In the genomic region with DNA sequence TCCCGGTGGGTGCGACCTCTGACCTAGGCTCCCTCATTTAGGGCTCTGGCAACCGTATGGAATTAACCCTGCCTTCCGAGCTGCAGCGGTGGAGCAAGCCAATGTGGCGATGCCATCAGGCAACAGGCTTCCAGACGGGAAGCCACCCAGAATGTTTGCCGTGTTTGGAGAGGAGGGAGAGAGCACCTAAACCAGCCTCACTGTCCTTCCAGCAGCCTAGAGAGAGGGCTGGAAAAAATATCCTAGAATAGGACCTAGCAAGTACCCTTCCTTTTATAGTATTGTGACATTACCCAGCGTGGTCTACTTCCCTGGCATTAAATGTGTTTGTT, we compare ENCODE assay signal across 8 cellular contexts. TPM values are rescaled to one million over a fixed set of nuclear protein-coding genes. Genes with fewer than 3 reads are reported as not detected.
DNase-seq lines count a peak whose midpoint lies in the region; ATAC-seq lines count a peak whose summit lies in the region.

No MANE protein-coding gene starts in this region.

- H3K4me3 ChIP-seq in BLaER1: peak overlapping the region; percentile 93
- peak overlapping the region; percentile 77; the same call in 1 of the 2 replicates for H3K4me3 ChIP-seq in Karpas-422 (ENCODE audit: low read length)
- H3K4me3 ChIP-seq in naive thymus-derived CD4-positive, alpha-beta T cell (ENCODE audit: low read length): peak overlapping the region; percentile 61

- no peaks in the 10 kb centered on the region for H3K79me2 ChIP-seq in Karpas-422 (ENCODE audit: low read length)

- H3K27me3 ChIP-seq in BLaER1 (no peaks in the 10 kb centered on the region), Karpas-422 (ENCODE audit: low read length) (no peaks in the 10 kb centered on the region)
- H3K27me3 ChIP-seq in naive thymus-derived CD4-positive, alpha-beta T cell (ENCODE audit: control insufficient read depth in 2 of 2, insufficient read depth in 2 of 2, low read length in 2 of 2): no peaks in the 10 kb centered on the region

- ATAC-seq in naive thymus-derived CD4-positive, alpha-beta T cell: no peak
- no peak for ATAC-seq in HG02610 (IDR thresholded peaks at IDR 0.05; ENCODE audit: unreplicated experiment)
- no peak for ATAC-seq in GM21723 (IDR thresholded peaks at IDR 0.05; ENCODE audit: unreplicated experiment)

- no peaks in the 10 kb centered on the region; the same call in 1 of the 2 replicates for H4K20me1 ChIP-seq in BLaER1
- H4K20me1 ChIP-seq in Karpas-422 (ENCODE audit: insufficient read depth, low read depth, low read length): no peaks in the 10 kb centered on the region

- H3K27ac ChIP-seq in BLaER1: no peak overlapping the region
- no peak overlapping the region for H3K27ac ChIP-seq in Karpas-422 (ENCODE audit: low read length)
- H3K27ac ChIP-seq in cingulate gyrus (ENCODE audit: low read depth, low read length): peak overlapping the region; percentile 49
- peak overlapping the region; percentile 66 for H3K27ac ChIP-seq in naive thymus-derived CD4-positive, alpha-beta T cell (ENCODE audit: low read depth, low read length)

- H2AFZ ChIP-seq in Karpas-422 (ENCODE audit: low read length): no peak overlapping the region

- peak overlapping the region; percentile 76 to 94 (median 90) for H3K4me3 Mint-ChIP-seq in naive thymus-derived CD4-positive, alpha-beta T cell

- H3K4me2 ChIP-seq in BLaER1 (peak overlapping the region; percentile 98; the same call in 1 of the 2 replicates), Karpas-422 (ENCODE audit: low read depth, low read length, poor library complexity, severe bottlenecking) (peak overlapping the region; percentile 93)

- POLR2A ChIA-PET in naive thymus-derived CD4-positive, alpha-beta T cell (lab: Charles Lee): no interaction called here

- H3K4me1 ChIP-seq in BLaER1 (peaks cover 13% of the 10 kb centered on the region; the same call in 1 of the 2 replicates), Karpas-422 (ENCODE audit: low read length) (peaks cover 12% of the 10 kb centered on the region)
- peaks cover 10 to 16% of the 10 kb centered on the region in 2 donors for H3K4me1 ChIP-seq in naive thymus-derived CD4-positive, alpha-beta T cell (ENCODE audit: control insufficient read depth in 2 of 2, insufficient read depth in 2 of 2, low read length in 2 of 2)

- peaks cover 0 to 1% (median 0%) of the 10 kb centered on the region in 11 donors for H3K9me3 Mint-ChIP-seq in naive thymus-derived CD4-positive, alpha-beta T cell

- H3K36me3 ChIP-seq in BLaER1 (no peaks in the 10 kb centered on the region), Karpas-422 (ENCODE audit: insufficient read depth, low read length) (no peaks in the 10 kb centered on the region)
- no peaks in the 10 kb centered on the region for H3K36me3 ChIP-seq in naive thymus-derived CD4-positive, alpha-beta T cell (ENCODE audit: control insufficient read depth in 2 of 3, insufficient read depth in 3 of 3, low read length in 3 of 3)

- H3K9me2 ChIP-seq in Karpas-422 (replicated peaks; ENCODE audit: insufficient read depth, low read length): no peaks in the 10 kb centered on the region

- peaks cover 23 to 38% (median 31%) of the 10 kb centered on the region in 7 donors for H3K4me1 Mint-ChIP-seq in naive thymus-derived CD4-positive, alpha-beta T cell

- intact Hi-C loops in naive thymus-derived CD4-positive, alpha-beta T cell (cut with micrococcal nuclease): loop anchor here (1.0 to 10.0 kb wide), 11 partner anchors 31 to 1989 kb away; a partner anchor contains a TSS

- H3K9me3 ChIP-seq in BLaER1 (no peaks in the 10 kb centered on the region), Karpas-422 (ENCODE audit: low read length) (no peaks in the 10 kb centered on the region)
- H3K9me3 ChIP-seq in naive thymus-derived CD4-positive, alpha-beta T cell (ENCODE audit: control insufficient read depth in 2 of 3, low read length in 3 of 3): no peaks in the 10 kb centered on the region

- H3K27me3 Mint-ChIP-seq in naive thymus-derived CD4-positive, alpha-beta T cell: peaks cover 0 to 39% (median 4%) of the 10 kb centered on the region in 5 donors

- H3K9ac ChIP-seq in BLaER1: no peak overlapping the region
- H3K9ac ChIP-seq in Karpas-422 (ENCODE audit: low read length): no peak overlapping the region

- H3K27ac Mint-ChIP-seq in naive thymus-derived CD4-positive, alpha-beta T cell: peak overlapping the region; percentile 11 to 88 (median 71)

- H3K36me3 Mint-ChIP-seq in naive thymus-derived CD4-positive, alpha-beta T cell: no peaks in the 10 kb centered on the region

- CTCF ChIA-PET in naive thymus-derived CD4-positive, alpha-beta T cell (lab: Charles Lee): interaction anchor here (0.7 to 5.3 kb wide), 4 partner anchors 93 to 599 kb away, joined by 3 to 33 read pairs (median 4); no protein-coding TSS in a partner anchor

- no peak for DNase-seq in Karpas-422
- DNase-seq in naive thymus-derived CD4-positive, alpha-beta T cell: no peak
- DNase-seq in HT-29 (ENCODE audit: low spot score): no peak
- DNase-seq in activated CD8-positive, alpha-beta memory T cell treated with anti-CD3 and anti-CD28 coated beads, Interleukin-2, amount 50 U/mL, for 4 hours: no peak

RNA-seq across cellular contexts. Expression of a gene that starts 0.3 kb away (rescaled TPM):
- 0.29 and 0.89 TPM in 2 replicates for total RNA-seq in Karpas-422 (2014; rRNA removed; shearing (Covaris generic); ENCODE audit: low replicate concordance)
- 1 to 10 TPM; 3.1 to 5.8 (median 4.6) TPM for total RNA-seq in naive thymus-derived CD4-positive, alpha-beta T cell
- polyA plus RNA-seq in naive thymus-derived CD4-positive, alpha-beta T cell: 1 to 10 TPM; 1.2 to 1.4 TPM
- 3.2 and 3.5 TPM in 2 replicates for total RNA-seq in HT-29 (2014; rRNA removed; shearing (Covaris generic))

Comparison
In these comparisons a context has a peak if more than half of its experiments do, and no peak if none do; other contexts are left out.
1. H3K27ac ChIP-seq: peak in cingulate gyrus (single experiment) and naive thymus-derived CD4-positive, alpha-beta T cell (single experiment); none in BLaER1 (single experiment) and Karpas-422 (single experiment).
2. Peak in every context shown above with its lines, with median percentiles within 50 percentile points of each other: H3K4me3 ChIP-seq.